In genomic region chr2:190334479-190335224, GRCh38 we compare ENCODE assay signal across 1 cellular context.
TF ChIP-seq lines count a peak whose summit lies in the region.

No MANE protein-coding gene starts in this region.

TF ChIP-seq in HepG2, 621 proteins besides CTCF, POLR2A, EP300 and RAD21 (continued from another document and continues in another):
- TF ChIP-seq, protein P1, sequence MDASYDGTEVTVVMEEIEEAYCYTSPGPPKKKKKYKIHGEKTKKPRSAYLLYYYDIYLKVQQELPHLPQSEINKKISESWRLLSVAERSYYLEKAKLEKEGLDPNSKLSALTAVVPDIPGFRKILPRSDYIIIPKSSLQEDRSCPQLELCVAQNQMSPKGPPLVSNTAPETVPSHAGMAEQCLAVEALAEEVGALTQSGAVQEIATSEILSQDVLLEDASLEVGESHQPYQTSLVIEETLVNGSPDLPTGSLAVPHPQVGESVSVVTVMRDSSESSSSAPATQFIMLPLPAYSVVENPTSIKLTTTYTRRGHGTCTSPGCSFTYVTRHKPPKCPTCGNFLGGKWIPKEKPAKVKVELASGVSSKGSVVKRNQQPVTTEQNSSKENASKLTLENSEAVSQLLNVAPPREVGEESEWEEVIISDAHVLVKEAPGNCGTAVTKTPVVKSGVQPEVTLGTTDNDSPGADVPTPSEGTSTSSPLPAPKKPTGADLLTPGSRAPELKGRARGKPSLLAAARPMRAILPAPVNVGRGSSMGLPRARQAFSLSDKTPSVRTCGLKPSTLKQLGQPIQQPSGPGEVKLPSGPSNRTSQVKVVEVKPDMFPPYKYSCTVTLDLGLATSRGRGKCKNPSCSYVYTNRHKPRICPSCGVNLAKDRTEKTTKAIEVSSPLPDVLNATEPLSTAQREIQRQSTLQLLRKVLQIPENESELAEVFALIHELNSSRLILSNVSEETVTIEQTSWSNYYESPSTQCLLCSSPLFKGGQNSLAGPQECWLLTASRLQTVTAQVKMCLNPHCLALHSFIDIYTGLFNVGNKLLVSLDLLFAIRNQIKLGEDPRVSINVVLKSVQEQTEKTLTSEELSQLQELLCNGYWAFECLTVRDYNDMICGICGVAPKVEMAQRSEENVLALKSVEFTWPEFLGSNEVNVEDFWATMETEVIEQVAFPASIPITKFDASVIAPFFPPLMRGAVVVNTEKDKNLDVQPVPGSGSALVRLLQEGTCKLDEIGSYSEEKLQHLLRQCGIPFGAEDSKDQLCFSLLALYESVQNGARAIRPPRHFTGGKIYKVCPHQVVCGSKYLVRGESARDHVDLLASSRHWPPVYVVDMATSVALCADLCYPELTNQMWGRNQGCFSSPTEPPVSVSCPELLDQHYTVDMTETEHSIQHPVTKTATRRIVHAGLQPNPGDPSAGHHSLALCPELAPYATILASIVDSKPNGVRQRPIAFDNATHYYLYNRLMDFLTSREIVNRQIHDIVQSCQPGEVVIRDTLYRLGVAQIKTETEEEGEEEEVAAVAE (CRISPR knock-in tag; IDR thresholded peaks at IDR 0.05; ENCODE audit: borderline replicate concordance): peak; percentile 36; the same call in 1 of the 2 replicates
- no peak for TF ChIP-seq PLSCR1 (CRISPR knock-in tag; IDR thresholded peaks at IDR 0.05; ENCODE audit: borderline replicate concordance)
- TF ChIP-seq DPF2 (CRISPR knock-in tag; IDR thresholded peaks at IDR 0.05; ENCODE audit: borderline replicate concordance, low read depth): peak; percentile 73; the same call in 1 of the 2 replicates
- peak; percentile 79 for TF ChIP-seq ASH2L (IDR thresholded peaks at IDR 0.05; ENCODE audit: insufficient read length, low read depth, low read length)
- TF ChIP-seq ZSCAN20 (CRISPR knock-in tag; IDR thresholded peaks at IDR 0.05; ENCODE audit: borderline replicate concordance): no peak
- TF ChIP-seq ZNF503 (CRISPR knock-in tag; IDR thresholded peaks at IDR 0.05): peak; percentile 82; the same call in 1 of the 2 replicates
- no peak for TF ChIP-seq KAT2B (IDR thresholded peaks at IDR 0.05; ENCODE audit: borderline replicate concordance, low read depth, low read length)
- TF ChIP-seq ZNF431 (CRISPR knock-in tag; IDR thresholded peaks at IDR 0.05; ENCODE audit: borderline replicate concordance, low read depth): no peak
- no peak for TF ChIP-seq PRDM15 (CRISPR knock-in tag; IDR thresholded peaks at IDR 0.05)
- no peak for TF ChIP-seq KDM2A (CRISPR knock-in tag; IDR thresholded peaks at IDR 0.05; ENCODE audit: borderline replicate concordance, low read depth)
- no peak for TF ChIP-seq TCF12 (IDR thresholded peaks at IDR 0.05)
- no peak for TF ChIP-seq TCF12 (CRISPR knock-in tag; IDR thresholded peaks at IDR 0.05)
- no peak for TF ChIP-seq ZNF350 (CRISPR knock-in tag; IDR thresholded peaks at IDR 0.05; ENCODE audit: borderline replicate concordance, low read depth)
- TF ChIP-seq ZBED4 (CRISPR knock-in tag; IDR thresholded peaks at IDR 0.05; ENCODE audit: borderline replicate concordance): peak; percentile 51; the same call in 1 of the 2 replicates
- TF ChIP-seq SMC3 (IDR thresholded peaks at IDR 0.05; ENCODE audit: low read length): peak; percentile 31; the same call in 1 of the 2 replicates
- no peak for TF ChIP-seq KDM5B (CRISPR knock-in tag; IDR thresholded peaks at IDR 0.05; ENCODE audit: borderline replicate concordance)
- TF ChIP-seq, protein P2, sequence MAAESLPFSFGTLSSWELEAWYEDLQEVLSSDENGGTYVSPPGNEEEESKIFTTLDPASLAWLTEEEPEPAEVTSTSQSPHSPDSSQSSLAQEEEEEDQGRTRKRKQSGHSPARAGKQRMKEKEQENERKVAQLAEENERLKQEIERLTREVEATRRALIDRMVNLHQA (CRISPR knock-in tag; IDR thresholded peaks at IDR 0.05): no peak
- no peak for TF ChIP-seq BORCS8-MEF2B (CRISPR knock-in tag; IDR thresholded peaks at IDR 0.05)
- TF ChIP-seq, protein P3, sequence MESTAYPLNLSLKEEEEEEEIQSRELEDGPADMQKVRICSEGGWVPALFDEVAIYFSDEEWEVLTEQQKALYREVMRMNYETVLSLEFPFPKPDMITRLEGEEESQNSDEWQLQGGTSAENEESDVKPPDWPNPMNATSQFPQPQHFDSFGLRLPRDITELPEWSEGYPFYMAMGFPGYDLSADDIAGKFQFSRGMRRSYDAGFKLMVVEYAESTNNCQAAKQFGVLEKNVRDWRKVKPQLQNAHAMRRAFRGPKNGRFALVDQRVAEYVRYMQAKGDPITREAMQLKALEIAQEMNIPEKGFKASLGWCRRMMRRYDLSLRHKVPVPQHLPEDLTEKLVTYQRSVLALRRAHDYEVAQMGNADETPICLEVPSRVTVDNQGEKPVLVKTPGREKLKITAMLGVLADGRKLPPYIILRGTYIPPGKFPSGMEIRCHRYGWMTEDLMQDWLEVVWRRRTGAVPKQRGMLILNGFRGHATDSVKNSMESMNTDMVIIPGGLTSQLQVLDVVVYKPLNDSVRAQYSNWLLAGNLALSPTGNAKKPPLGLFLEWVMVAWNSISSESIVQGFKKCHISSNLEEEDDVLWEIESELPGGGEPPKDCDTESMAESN (CRISPR knock-in tag; conservative IDR thresholded peaks at IDR 0.05): 0 out of 2 replicates have a peak, but pooled peaks have one; percentile 37
- TF ChIP-seq RXRB (CRISPR knock-in tag; IDR thresholded peaks at IDR 0.05; ENCODE audit: borderline replicate concordance): peak; percentile 92
- 0 out of 2 replicates have a peak, but pooled peaks have one; percentile 68 for TF ChIP-seq CBFB (CRISPR knock-in tag; IDR thresholded peaks at IDR 0.05)
- TF ChIP-seq ZNF543 (CRISPR knock-in tag; IDR thresholded peaks at IDR 0.05): 0 out of 2 replicates have a peak, but pooled peaks have one; percentile 13
- no peak for TF ChIP-seq REXO4 (CRISPR knock-in tag; IDR thresholded peaks at IDR 0.05; ENCODE audit: borderline replicate concordance)
- peak; percentile 48; the same call in 1 of the 2 replicates for TF ChIP-seq ZHX1 (CRISPR knock-in tag; IDR thresholded peaks at IDR 0.05; ENCODE audit: low read depth)
- TF ChIP-seq HMG20A (CRISPR knock-in tag; IDR thresholded peaks at IDR 0.05; ENCODE audit: borderline replicate concordance): peak; percentile 95
- TF ChIP-seq HHEX (CRISPR knock-in tag; IDR thresholded peaks at IDR 0.05): no peak
- TF ChIP-seq HDAC6 (IDR thresholded peaks at IDR 0.05; ENCODE audit: low read depth, low read length): no peak
- TF ChIP-seq NFIC (IDR thresholded peaks at IDR 0.05; ENCODE audit: low read length): peak; percentile 81; the same call in 1 of the 2 replicates
- no peak for TF ChIP-seq ZNF10 (CRISPR knock-in tag; IDR thresholded peaks at IDR 0.05; ENCODE audit: borderline replicate concordance, low read depth)
- no peak for TF ChIP-seq ZNF570 (CRISPR knock-in tag; IDR thresholded peaks at IDR 0.05; ENCODE audit: borderline replicate concordance)
- 0 out of 2 replicates have a peak, but pooled peaks have one; percentile 76 for TF ChIP-seq NFKBIZ (CRISPR knock-in tag; IDR thresholded peaks at IDR 0.05)
- no peak for TF ChIP-seq ZNF282 (IDR thresholded peaks at IDR 0.05; ENCODE audit: partially characterized antibody)
- TF ChIP-seq ZNF496 (CRISPR knock-in tag; IDR thresholded peaks at IDR 0.05; ENCODE audit: insufficient replicate concordance): no peak
- TF ChIP-seq ZNF234 (CRISPR knock-in tag; conservative IDR thresholded peaks at IDR 0.05): no peak
- TF ChIP-seq THAP7 (CRISPR knock-in tag; IDR thresholded peaks at IDR 0.05): no peak
- no peak for TF ChIP-seq MTF1 (CRISPR knock-in tag; IDR thresholded peaks at IDR 0.05)
- TF ChIP-seq NR3C1 (CRISPR knock-in tag; IDR thresholded peaks at IDR 0.05): no peak
